25 cellular contexts compared by ENCODE assay signal in the genomic region with DNA sequence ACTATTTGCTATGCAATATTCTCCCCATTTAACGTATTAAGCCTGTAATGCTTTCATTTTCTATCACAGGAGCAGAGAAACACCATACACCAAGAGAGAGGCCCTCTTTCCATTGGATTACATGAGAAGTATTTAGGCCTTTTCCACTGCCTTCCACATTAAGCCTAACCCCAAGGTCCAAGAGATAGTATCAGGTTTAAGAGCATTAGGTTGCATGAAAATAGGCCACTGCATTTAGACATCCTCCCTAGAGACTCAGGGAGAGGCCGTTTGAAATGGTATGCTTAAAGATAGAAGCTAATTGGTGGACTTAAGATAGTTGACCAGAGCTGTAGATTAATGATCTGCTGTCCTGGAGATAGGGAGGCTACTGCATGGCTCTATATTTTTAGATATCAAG.
"Had no signal": no experiment of that assay in that cellular context is flagged by ENCODE, and none has a peak within 500 bp of the region (broad histone marks: within the 10 kb centered on the region; RNA-seq: fewer than 3 reads in every experiment).

No MANE protein-coding gene starts in this region.

- H3K4me1 Mint-ChIP-seq: stimulated activated memory B cell treated with anti-CD40 and anti-IgM and Interleukin-4, amounts not matched to agents 10 μg/mL and 1 μg/mL and 100 μg/mL, for 72 hours had no signal

- H3K27ac Mint-ChIP-seq: natural killer cell treated with Interleukin-12 subunit alpha and Interleukin-12 subunit beta and Interleukin-15 and Interleukin-18, amount 100 ng/mL, for 72 hours; neural progenitor cell; stimulated activated memory B cell treated with anti-CD40 and anti-IgM and Interleukin-4, amounts not matched to agents 10 μg/mL and 1 μg/mL and 100 μg/mL, for 72 hours; type B pancreatic cell had no signal

- FAIRE-seq: kidney had no signal

- H3K9me3 Mint-ChIP-seq: natural killer cell treated with Interleukin-12 subunit alpha and Interleukin-12 subunit beta and Interleukin-15 and Interleukin-18, amount 100 ng/mL, for 72 hours; neural progenitor cell; stimulated activated memory B cell treated with anti-CD40 and anti-IgM and Interleukin-4, amounts not matched to agents 10 μg/mL and 1 μg/mL and 100 μg/mL, for 72 hours; type B pancreatic cell had no signal

- DNase-seq: cerebellar nuclear complex; cortex of kidney; foreskin fibroblast; heart left ventricle; kidney; left lung; mesendoderm; nucleus accumbens; ovary; posterior cingulate gyrus; psoas muscle; right cardiac atrium; sigmoid colon; spleen; stimulated activated CD4-positive, alpha-beta T cell treated with anti-CD3 and anti-CD28 coated beads, Interleukin-4, amount 100 ng/mL, for 4 hours; stimulated activated naive CD8-positive, alpha-beta T cell treated with anti-CD3 and anti-CD28 coated beads, Interleukin-15, Interleukin-2, amounts not matched to agents 100 U/mL and 50 U/mL, for 24 hours; substantia nigra; testis; tibial artery had no signal

- H3K4me3 Mint-ChIP-seq: natural killer cell treated with Interleukin-12 subunit alpha and Interleukin-12 subunit beta and Interleukin-15 and Interleukin-18, amount 100 ng/mL, for 72 hours; neural progenitor cell; stimulated activated memory B cell treated with anti-CD40 and anti-IgM and Interleukin-4, amounts not matched to agents 10 μg/mL and 1 μg/mL and 100 μg/mL, for 72 hours; type B pancreatic cell had no signal

- H3K36me3 Mint-ChIP-seq: natural killer cell treated with Interleukin-12 subunit alpha and Interleukin-12 subunit beta and Interleukin-15 and Interleukin-18, amount 100 ng/mL, for 72 hours; neural progenitor cell; stimulated activated memory B cell treated with anti-CD40 and anti-IgM and Interleukin-4, amounts not matched to agents 10 μg/mL and 1 μg/mL and 100 μg/mL, for 72 hours; type B pancreatic cell had no signal

- H3K27me3 Mint-ChIP-seq: natural killer cell treated with Interleukin-12 subunit alpha and Interleukin-12 subunit beta and Interleukin-15 and Interleukin-18, amount 100 ng/mL, for 72 hours; stimulated activated memory B cell treated with anti-CD40 and anti-IgM and Interleukin-4, amounts not matched to agents 10 μg/mL and 1 μg/mL and 100 μg/mL, for 72 hours; type B pancreatic cell had no signal

- ATAC-seq: esophagus mucosa; gastroesophageal sphincter; heart left ventricle; left lung; natural killer cell treated with Interleukin-12 subunit alpha and Interleukin-12 subunit beta and Interleukin-15 and Interleukin-18, amount 100 ng/mL, for 72 hours; right cardiac atrium; stimulated activated memory B cell treated with anti-CD40 and anti-IgM and Interleukin-4, amounts not matched to agents 10 μg/mL and 1 μg/mL and 100 μg/mL, for 72 hours; stimulated activated naive CD8-positive, alpha-beta T cell treated with anti-CD3 and anti-CD28 coated beads, Interleukin-15, Interleukin-2, amounts not matched to agents 100 U/mL and 50 U/mL, for 24 hours had no signal
